In the genomic region with DNA sequence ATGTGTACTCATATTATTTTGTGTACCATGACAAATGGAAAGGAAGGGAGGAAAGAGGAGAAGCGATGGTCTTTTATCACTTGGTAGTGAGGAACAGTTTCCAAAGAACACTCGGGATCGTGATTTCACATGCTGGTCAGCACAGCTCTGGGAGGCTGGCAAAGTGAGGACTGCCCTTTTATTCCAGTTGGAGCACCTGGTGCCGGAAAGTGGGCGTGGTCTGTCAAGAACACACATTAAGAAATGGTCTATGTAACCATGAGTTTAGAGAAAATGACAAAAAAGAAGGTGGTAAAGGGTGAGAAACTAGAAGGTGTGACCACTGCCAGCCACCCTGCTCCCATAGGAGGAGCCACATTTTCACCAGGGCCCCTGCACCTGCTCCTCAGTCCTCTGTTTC, we compare ENCODE assay signal across 27 cellular contexts.
"Had no signal": no experiment of that assay in that cellular context is flagged by ENCODE, and none has a peak within 500 bp of the region (broad histone marks: within the 10 kb centered on the region; RNA-seq: fewer than 3 reads in every experiment).

No MANE protein-coding gene starts in this region.

- H3K27ac Mint-ChIP-seq: immature natural killer cell, natural killer cell, WTC11 had no signal

- H3K9me3 ChIP-seq: ascending aorta, esophagus muscularis mucosa, left lung, neutrophil, pancreas, psoas muscle, right atrium auricular region, suprapubic skin had no signal

- H3K4me3 Mint-ChIP-seq: immature natural killer cell; mesothelial cell of epicardium; natural killer cell; stimulated activated naive CD8-positive, alpha-beta T cell treated with anti-CD3 and anti-CD28 coated beads, Interleukin-15, amount 100 ng/mL, for 72 hours; WTC11 had no signal

- H3K4me2 ChIP-seq: hepatocyte had no signal

- DNase-seq: activated CD4-positive, alpha-beta T cell treated with anti-CD3 and anti-CD28 coated beads, Interleukin-2, amount 50 U/mL, for 4 hours; activated CD8-positive, alpha-beta memory T cell treated with anti-CD3 and anti-CD28 coated beads for 24 hours; activated CD8-positive, alpha-beta memory T cell treated with anti-CD3 and anti-CD28 coated beads, Interleukin-2, amount 50 U/mL, for 48 hours; activated naive CD4-positive, alpha-beta T cell treated with anti-CD3 and anti-CD28 coated beads, Interleukin-2, amount 50 U/mL, for 16 hours; activated T-cell treated with anti-CD3 and anti-CD28 coated beads, Interleukin-2, amount 50 U/mL, for 48 hours; brain microvascular endothelial cell; central memory CD4-positive, alpha-beta T cell; glutamatergic neuron; immature natural killer cell; left lung; natural killer cell; pancreas; psoas muscle; stimulated activated CD4-positive, alpha-beta T cell treated with anti-CD3 and anti-CD28 coated beads, Interleukin-4, amount 100 ng/mL, for 4 hours; stimulated activated naive CD8-positive, alpha-beta T cell treated with anti-CD3 and anti-CD28 coated beads, Interleukin-15, amount 100 ng/mL, for 72 hours; T-helper 9 cell; trophoblast cell had no signal

- ATAC-seq: left lung; natural killer cell; pancreas; psoas muscle; stimulated activated naive CD8-positive, alpha-beta T cell treated with anti-CD3 and anti-CD28 coated beads, Interleukin-15, amount 100 ng/mL, for 72 hours; WTC11 had no signal

- H3K79me2 ChIP-seq: hepatocyte had no signal

- FAIRE-seq: frontal cortex, pancreas had no signal

- H3K4me1 Mint-ChIP-seq: immature natural killer cell had no signal

- H3K27me3 Mint-ChIP-seq: stimulated activated naive CD8-positive, alpha-beta T cell treated with anti-CD3 and anti-CD28 coated beads, Interleukin-15, amount 100 ng/mL, for 72 hours had no signal

- H2AFZ ChIP-seq: hepatocyte had no signal

- H3K36me3 Mint-ChIP-seq: immature natural killer cell, mesothelial cell of epicardium, natural killer cell, WTC11 had no signal

- H3K27ac ChIP-seq: coronary artery, esophagus muscularis mucosa, neutrophil, pancreas, psoas muscle, right atrium auricular region, suprapubic skin had no signal

- H3K36me3 ChIP-seq: ascending aorta, brain microvascular endothelial cell, esophagus muscularis mucosa, left lung, neutrophil, pancreas, right atrium auricular region, suprapubic skin had no signal

- H3K9me3 Mint-ChIP-seq: mesothelial cell of epicardium; natural killer cell; stimulated activated naive CD8-positive, alpha-beta T cell treated with anti-CD3 and anti-CD28 coated beads, Interleukin-15, amount 100 ng/mL, for 72 hours; WTC11 had no signal

- H3K4me1 ChIP-seq: psoas muscle had no signal

- H3K4me3 ChIP-seq: ascending aorta, coronary artery, esophagus muscularis mucosa, hepatocyte, left lung, pancreas, psoas muscle, right atrium auricular region, suprapubic skin had no signal

- H3K27me3 ChIP-seq: ascending aorta, brain microvascular endothelial cell, esophagus muscularis mucosa, hepatocyte, left lung, neutrophil, pancreas, right atrium auricular region, suprapubic skin had no signal
